ENCODE assay signal across 6 cellular contexts in the genomic region with DNA sequence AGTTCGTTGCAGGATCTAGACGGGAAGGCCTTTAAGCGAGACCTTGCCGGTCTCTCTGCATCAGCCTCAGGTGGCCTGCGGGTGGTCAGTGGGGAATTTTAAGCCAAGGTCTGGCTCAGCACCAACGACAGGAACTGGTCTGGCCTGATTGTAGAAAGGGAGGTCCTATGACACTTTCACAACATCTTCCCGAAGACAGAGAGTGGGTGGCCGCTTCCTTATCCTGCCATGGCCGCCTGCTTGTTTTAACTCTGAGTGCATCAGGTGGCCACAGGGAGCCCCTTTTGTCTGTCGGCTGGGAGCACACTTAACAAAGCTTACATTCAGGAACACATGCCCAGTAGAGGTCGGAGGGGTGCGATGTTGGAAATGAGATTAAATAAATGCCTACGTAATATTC.
"Had no signal": no experiment of that assay in that cellular context is flagged by ENCODE, and none has a peak within 500 bp of the region (broad histone marks: within the 10 kb centered on the region; RNA-seq: fewer than 3 reads in every experiment).

No MANE protein-coding gene starts in this region.

- ATAC-seq: K562 had no signal

- H3K9me3 Mint-ChIP-seq: H9 had no signal

- DNase-seq: GOT3, H9, HCEC 1CT, IMR-90, KG1 had no signal

- H3K4me3 Mint-ChIP-seq: H9 had no signal

- H3K4me3 ChIP-seq: K562 had no signal
